Comparison of ENCODE assay signal across 6 cellular contexts in the genomic region with DNA sequence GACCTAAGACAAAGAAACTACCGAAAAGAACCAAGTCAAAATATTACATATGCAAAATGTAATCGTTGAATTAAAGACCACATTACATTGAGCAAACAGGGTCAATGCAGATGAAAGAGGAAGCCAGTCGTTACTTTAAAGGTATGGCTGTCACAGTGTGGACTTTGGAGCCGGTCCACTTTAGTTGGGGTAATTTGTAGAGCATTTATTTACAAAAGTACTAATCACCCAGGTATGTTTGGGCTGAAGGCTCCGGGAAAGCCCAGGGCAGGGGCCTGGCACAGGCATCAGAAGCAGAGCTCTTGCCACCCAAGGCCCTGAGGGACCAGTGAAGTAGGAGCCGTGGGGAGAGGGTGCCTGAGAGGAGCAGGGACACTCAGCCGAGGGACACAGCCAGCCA. TPM values are rescaled to one million over a fixed set of nuclear protein-coding genes. Genes with fewer than 3 reads are reported as not detected.
"Had no signal": no experiment of that assay in that cellular context is flagged by ENCODE, and none has a peak within 500 bp of the region (broad histone marks: within the 10 kb centered on the region; RNA-seq: fewer than 3 reads in every experiment).

No MANE protein-coding gene starts in this region.

RNA-seq across cellular contexts. Expression of gene CFC1, which starts 15.8 kb away (rescaled TPM):
- total RNA-seq: GM23248, HFFc6, HT1080, IMR-90 had no signal
- polyA plus RNA-seq: GM23248, IMR-90 had no signal

RNA-seq across cellular contexts. Expression of gene POTEJ, which starts 27.7 kb away (rescaled TPM):
- total RNA-seq: GM23248, H4, H7, HFFc6, HT1080, IMR-90 had no signal
- polyA plus RNA-seq: GM23248, IMR-90 had no signal
